Comparison of ENCODE assay signal across 1 cellular context in genomic region chr16:11639008-11639562, GRCh38.
TF ChIP-seq lines count a peak whose summit lies in the region.

No MANE protein-coding gene starts in this region.

TF ChIP-seq in HepG2, 621 proteins besides CTCF, POLR2A, EP300 and RAD21:
- TF ChIP-seq AHR (CRISPR knock-in tag; IDR thresholded peaks at IDR 0.05) (no peak), PLRG1 (conservative IDR thresholded peaks at IDR 0.05) (0 out of 2 replicates have a peak, but pooled peaks have one; percentile 42), PCBP1 (IDR thresholded peaks at IDR 0.05; ENCODE audit: borderline replicate concordance, low read depth, low read length) (no peak), FOXP1 (IDR thresholded peaks at IDR 0.05) (0 out of 2 replicates have a peak, but pooled peaks have one; percentile 42), FOXP1 (CRISPR knock-in tag; IDR thresholded peaks at IDR 0.05) (no peak), JUNB (CRISPR knock-in tag; IDR thresholded peaks at IDR 0.05; ENCODE audit: borderline replicate concordance) (peak; percentile 39; the same call in 1 of the 2 replicates), LCORL (IDR thresholded peaks at IDR 0.05) (0 out of 2 replicates have a peak, but pooled peaks have one; percentile 38), LCORL (CRISPR knock-in tag; IDR thresholded peaks at IDR 0.05) (no peak), ZNF800 (CRISPR knock-in tag; IDR thresholded peaks at IDR 0.05) (no peak), FOXA1 (IDR thresholded peaks at IDR 0.05) (peak; percentile 53; the same call in 1 of the 2 replicates), FOXA1 (CRISPR knock-in tag; IDR thresholded peaks at IDR 0.05) (no peak), HNRNPK (IDR thresholded peaks at IDR 0.05; ENCODE audit: low read depth, low read length, poor library complexity, severe bottlenecking) (peak; percentile 31), ZNF335 (CRISPR knock-in tag; IDR thresholded peaks at IDR 0.05) (no peak), NR2C2 (CRISPR knock-in tag; IDR thresholded peaks at IDR 0.05; ENCODE audit: borderline replicate concordance) (no peak), SP1 (IDR thresholded peaks at IDR 0.05) (peak; percentile 15; the same call in 1 of the 2 replicates), SP1 (CRISPR knock-in tag; IDR thresholded peaks at IDR 0.05) (no peak), PHB2 (IDR thresholded peaks at IDR 0.05; ENCODE audit: partially characterized antibody) (peak; percentile 92), FOXK2 (IDR thresholded peaks at IDR 0.05) (0 out of 2 replicates have a peak, but pooled peaks have one; percentile 30), ARID5B (CRISPR knock-in tag; IDR thresholded peaks at IDR 0.05) (no peak), NBN (conservative IDR thresholded peaks at IDR 0.05) (0 out of 2 replicates have a peak, but pooled peaks have one; percentile 87), IKZF1 (IDR thresholded peaks at IDR 0.05) (peak; percentile 88), ZNF282 (IDR thresholded peaks at IDR 0.05; ENCODE audit: partially characterized antibody) (peak; percentile 48)
- TF ChIP-seq, protein P1, sequence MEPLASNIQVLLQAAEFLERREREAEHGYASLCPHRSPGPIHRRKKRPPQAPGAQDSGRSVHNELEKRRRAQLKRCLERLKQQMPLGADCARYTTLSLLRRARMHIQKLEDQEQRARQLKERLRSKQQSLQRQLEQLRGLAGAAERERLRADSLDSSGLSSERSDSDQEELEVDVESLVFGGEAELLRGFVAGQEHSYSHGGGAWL (CRISPR knock-in tag; IDR thresholded peaks at IDR 0.05) = no peak
- TF ChIP-seq, protein P2, sequence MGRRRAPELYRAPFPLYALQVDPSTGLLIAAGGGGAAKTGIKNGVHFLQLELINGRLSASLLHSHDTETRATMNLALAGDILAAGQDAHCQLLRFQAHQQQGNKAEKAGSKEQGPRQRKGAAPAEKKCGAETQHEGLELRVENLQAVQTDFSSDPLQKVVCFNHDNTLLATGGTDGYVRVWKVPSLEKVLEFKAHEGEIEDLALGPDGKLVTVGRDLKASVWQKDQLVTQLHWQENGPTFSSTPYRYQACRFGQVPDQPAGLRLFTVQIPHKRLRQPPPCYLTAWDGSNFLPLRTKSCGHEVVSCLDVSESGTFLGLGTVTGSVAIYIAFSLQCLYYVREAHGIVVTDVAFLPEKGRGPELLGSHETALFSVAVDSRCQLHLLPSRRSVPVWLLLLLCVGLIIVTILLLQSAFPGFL (CRISPR knock-in tag; IDR thresholded peaks at IDR 0.05) = no peak
